In genomic region chr5:72314571-72315172, GRCh38 we compare ENCODE assay signal across 10 cellular contexts. TPM values are rescaled to one million over a fixed set of nuclear protein-coding genes. Genes with fewer than 3 reads are reported as not detected.
A peak's percentile ranks its signal among the peaks of the same experiment; 100 is the strongest.
DNase-seq lines count a peak whose midpoint lies in the region; ATAC-seq, FAIRE-seq and TF ChIP-seq lines count a peak whose summit lies in the region.
"Had no signal": no experiment of that assay in that cellular context is flagged by ENCODE, and none has a peak within 500 bp of the region (broad histone marks: within the 10 kb centered on the region; RNA-seq: fewer than 3 reads in every experiment).

No MANE protein-coding gene starts in this region.

- no peak for TF ChIP-seq EP300 in K562 (IDR thresholded peaks at IDR 0.05; ENCODE audit: low read length)

- H4K20me1 ChIP-seq in K562 (replicated peaks; ENCODE audit: control insufficient read depth, insufficient read depth, low read length) = no peaks in the 10 kb centered on the region

- H2BK5ac ChIP-seq in mesenchymal stem cell (ENCODE audit: low read depth, low read length, poor library complexity, severe bottlenecking) = no peak overlapping the region

- H3K79me2 ChIP-seq in K562 (ENCODE audit: control insufficient read depth, insufficient read depth, low read length) = peaks cover 72% of the 10 kb centered on the region

- H3K4ac ChIP-seq in mesenchymal stem cell (ENCODE audit: low read depth in 1 of 2, low read length in 2 of 2) = no peak overlapping the region

- H2AFZ ChIP-seq in K562 (ENCODE audit: low read depth, low read length) = no peak overlapping the region
- H2AFZ ChIP-seq in mesenchymal stem cell (ENCODE audit: low read depth, low read length) = no peak overlapping the region

- H2AK5ac ChIP-seq in mesenchymal stem cell (ENCODE audit: low read length, severe bottlenecking) = no peak overlapping the region

- no peak overlapping the region for H3K27ac ChIP-seq in K562 (ENCODE audit: extremely low read depth, low read depth, low read length)
- H3K27ac ChIP-seq in mesenchymal stem cell (ENCODE audit: low read length, poor library complexity, severe bottlenecking) = no peak overlapping the region
- H3K27ac ChIP-seq: KMS-11 had no signal

- H3K9ac ChIP-seq in K562 (ENCODE audit: insufficient read depth in 1 of 2, low read depth in 2 of 2, low read length in 2 of 2) = no peak overlapping the region; a peak in 1 of 4 replicates
- H3K9ac ChIP-seq in mesenchymal stem cell (ENCODE audit: low read length) = no peak overlapping the region
- H3K9ac ChIP-seq: KMS-11 had no signal

- no peaks in the 10 kb centered on the region for H3K27me3 ChIP-seq in K562 (ENCODE audit: control insufficient read depth in 2 of 2, insufficient read depth in 2 of 2, low read length in 2 of 2)
- H3K27me3 ChIP-seq in mesenchymal stem cell (ENCODE audit: control insufficient read depth in 1 of 2, insufficient read depth in 1 of 2, low read length in 2 of 2) = no peaks in the 10 kb centered on the region

- no peak overlapping the region for H3K23ac ChIP-seq in mesenchymal stem cell (ENCODE audit: low read length in 2 of 2)

- H2BK12ac ChIP-seq in mesenchymal stem cell (ENCODE audit: low read length in 2 of 2) = no peak overlapping the region

- H3K4me3 ChIP-seq in K562 = no peak overlapping the region
- H3K4me3 ChIP-seq in mesenchymal stem cell (ENCODE audit: insufficient read depth in 1 of 2, low read depth in 1 of 2, low read length in 2 of 2) = peak overlapping the region in 1 of 2 experiments; percentile 35

- peak; percentile 8 for DNase-seq in MV-4-11 (lab: John Stamatoyannopoulos, UW)
- peak in 2 of 4 experiments; percentile 23 to 46 for DNase-seq in K562 (ENCODE audit: extremely low read depth in 1 of 4, low spot score in 3 of 4)
- peak; percentile 57 for DNase-seq in mesenchymal stem cell
- DNase-seq in activated CD4-positive, alpha-beta memory T cell treated with anti-CD3 and anti-CD28 coated beads, Interleukin-2, amount 10 ng/mL, durations not matched to agents 7 days and 5 days = no peak
- no peak for DNase-seq in hypothalamus (lab: John Stamatoyannopoulos, UW)
- no peak for DNase-seq in GM13976 (ENCODE audit: low spot score)
- DNase-seq: activated T-cell treated with anti-CD3 and anti-CD28 coated beads, Interleukin-2, amount 50 U/mL, for 4 hours had no signal

- peaks cover 2 to 6% of the 10 kb centered on the region in 2 experiments; a peak in 4 of 5 replicates for H3K4me1 ChIP-seq in K562 (replicated peaks in 1 of 2; ENCODE audit: control insufficient read depth in 2 of 2, insufficient read depth in 2 of 2, low read length in 2 of 2)
- H3K4me1 ChIP-seq in mesenchymal stem cell (ENCODE audit: control insufficient read depth, insufficient read depth, low read depth, low read length) = no peaks in the 10 kb centered on the region

- H3K27me3 Mint-ChIP-seq in activated CD4-positive, alpha-beta memory T cell treated with anti-CD3 and anti-CD28 coated beads, Interleukin-2, amount 10 ng/mL, durations not matched to agents 7 days and 5 days = no peaks in the 10 kb centered on the region

- no peak overlapping the region for H3K14ac ChIP-seq in mesenchymal stem cell (ENCODE audit: low read length in 2 of 2)

- H3K18ac ChIP-seq in mesenchymal stem cell (ENCODE audit: low read depth in 1 of 2, low read length in 2 of 2) = no peak overlapping the region

- intact Hi-C loops in K562 (cut with micrococcal nuclease) = no loop called here

- H2BK120ac ChIP-seq in mesenchymal stem cell (ENCODE audit: low read depth, low read length) = no peak overlapping the region

- BruUV-seq in K562 (replicated peaks; lab: Mats Ljungman, UMichigan) = no TSS peak

- H3K36me3 ChIP-seq in K562 (ENCODE audit: control insufficient read depth, insufficient read depth, low read length) = peaks cover 77% of the 10 kb centered on the region
- H3K36me3 ChIP-seq in mesenchymal stem cell (ENCODE audit: control insufficient read depth in 1 of 2, insufficient read depth in 2 of 2, low read depth in 1 of 2, low read length in 2 of 2) = peaks cover 11 to 34% of the 10 kb centered on the region in 2 experiments

- H3K9me3 ChIP-seq in K562 (replicated peaks; ENCODE audit: control insufficient read depth, insufficient read depth, low read depth, low read length) = no peaks in the 10 kb centered on the region
- H3K9me3 ChIP-seq in mesenchymal stem cell (ENCODE audit: control insufficient read depth, low read length) = no peaks in the 10 kb centered on the region

- H3K4me1 Mint-ChIP-seq in activated CD4-positive, alpha-beta memory T cell treated with anti-CD3 and anti-CD28 coated beads, Interleukin-2, amount 10 ng/mL, durations not matched to agents 7 days and 5 days = peaks cover 31% of the 10 kb centered on the region

- H4K8ac ChIP-seq in mesenchymal stem cell (ENCODE audit: low read length) = no peak overlapping the region

- no peak for FAIRE-seq in K562 (lab: Jason Lieb, UNC)

- no peak overlapping the region for H2BK15ac ChIP-seq in mesenchymal stem cell (ENCODE audit: low read depth, poor library complexity, severe bottlenecking)

- ATAC-seq in K562 (peak; percentile 65), GM21528 (IDR thresholded peaks at IDR 0.05; ENCODE audit: low FRiP score, unreplicated experiment) (no peak)
- ATAC-seq: activated T-cell treated with anti-CD3 and anti-CD28 coated beads, Interleukin-2, amount 50 U/mL, for 4 hours had no signal

- no peaks in the 10 kb centered on the region for H3K9me3 Mint-ChIP-seq in activated CD4-positive, alpha-beta memory T cell treated with anti-CD3 and anti-CD28 coated beads, Interleukin-2, amount 10 ng/mL, durations not matched to agents 7 days and 5 days
- H3K9me3 Mint-ChIP-seq: activated T-cell treated with anti-CD3 and anti-CD28 coated beads, Interleukin-2, amount 50 U/mL, for 4 hours had no signal

- peaks cover 29% of the 10 kb centered on the region for H3K36me3 Mint-ChIP-seq in activated CD4-positive, alpha-beta memory T cell treated with anti-CD3 and anti-CD28 coated beads, Interleukin-2, amount 10 ng/mL, durations not matched to agents 7 days and 5 days (ENCODE audit: low read depth)

- no peak for TF ChIP-seq POLR2A in K562 (conservative IDR thresholded peaks at IDR 0.05)

- H3K4me2 ChIP-seq in K562 (ENCODE audit: insufficient read depth, low read length) (peak overlapping the region; percentile 43), mesenchymal stem cell (ENCODE audit: low read length, poor library complexity, severe bottlenecking) (no peak overlapping the region)
- H3K4me2 ChIP-seq: KMS-11 had no signal

- no peak for TF ChIP-seq RAD21 in K562 (CRISPR knock-in tag; conservative IDR thresholded peaks at IDR 0.05 in 1 of 2, IDR thresholded peaks at IDR 0.05 in 1 of 2)

- no peak overlapping the region for H3K4me3 Mint-ChIP-seq in activated CD4-positive, alpha-beta memory T cell treated with anti-CD3 and anti-CD28 coated beads, Interleukin-2, amount 10 ng/mL, durations not matched to agents 7 days and 5 days
- H3K4me3 Mint-ChIP-seq: activated T-cell treated with anti-CD3 and anti-CD28 coated beads, Interleukin-2, amount 50 U/mL, for 4 hours had no signal

- 83% methylated on average over 3 of the region's 3 CpGs for WGBS in K562 (ENCODE audit: insufficient coverage, low coverage, missing lambda C conversion rate)
- 95% methylated on average over 1 of the region's 3 CpGs for WGBS in mesenchymal stem cell

- H4K91ac ChIP-seq in mesenchymal stem cell (ENCODE audit: low read length) = no peak overlapping the region

- H3K79me1 ChIP-seq in mesenchymal stem cell (replicated peaks; ENCODE audit: low read length, poor library complexity, severe bottlenecking) = peaks cover 16% of the 10 kb centered on the region

- POLR2A ChIA-PET in K562 (lab: Yijun Ruan, JAX) = interaction anchor here (0.6 to 0.7 kb wide), 2 partner anchors 411 to 526 kb away, joined by 3 read pairs; no protein-coding TSS in a partner anchor
- POLR2A ChIA-PET in activated CD4-positive, alpha-beta memory T cell treated with anti-CD3 and anti-CD28 coated beads, Interleukin-2, amount 10 ng/mL, durations not matched to agents 7 days and 5 days (lab: Charles Lee) = no interaction called here

- H3K27ac Mint-ChIP-seq in activated CD4-positive, alpha-beta memory T cell treated with anti-CD3 and anti-CD28 coated beads, Interleukin-2, amount 10 ng/mL, durations not matched to agents 7 days and 5 days = no peak overlapping the region

- in situ Hi-C loops in K562 (cut with MboI) = loop anchor here (25.0 kb wide), 1 partner anchor 527 kb away; no protein-coding TSS in a partner anchor
- in situ Hi-C loops in GM13976 (cut with MboI; ENCODE audit: low sequenced_read_pairs, unreplicated experiment) = loop anchor here (25.0 kb wide), 1 partner anchor 527 kb away; no protein-coding TSS in a partner anchor

- CTCF ChIA-PET in K562 (lab: Yijun Ruan, JAX; ENCODE audit: low intra/inter-chr PET ratio) = no interaction called here
- CTCF ChIA-PET in activated CD4-positive, alpha-beta memory T cell treated with anti-CD3 and anti-CD28 coated beads, Interleukin-2, amount 10 ng/mL, durations not matched to agents 7 days and 5 days (lab: Charles Lee) = interaction anchor here (2.1 kb wide), 1 partner anchor 10 kb away, joined by 4 read pairs; no protein-coding TSS in a partner anchor

- peak; percentile 10; the same call in 1 of the 2 replicates for TF ChIP-seq CTCF in GM12874 (IDR thresholded peaks at IDR 0.05; ENCODE audit: insufficient read depth, low read depth, low read length)
- peak in 1 of 3 experiments; percentile 41; a peak in 2 of 6 replicates for TF ChIP-seq CTCF in K562 (IDR thresholded peaks at IDR 0.05 in 2 of 3, conservative IDR thresholded peaks at IDR 0.05 in 1 of 3; ENCODE audit: insufficient read depth in 2 of 3, low read depth in 1 of 3, low read length in 3 of 3)
- no peak for TF ChIP-seq CTCF in GM13976 (IDR thresholded peaks at IDR 0.05; ENCODE audit: borderline replicate concordance, control extremely low read depth, extremely low read depth, insufficient read depth, missing control alignments)

- H3K9me1 ChIP-seq in K562 (ENCODE audit: control insufficient read depth, insufficient read depth, low read length) = no peaks in the 10 kb centered on the region

RNA-seq across cellular contexts. Expression of gene MRPS27, which starts 5.4 kb away (rescaled TPM):
- total RNA-seq in K562 (2011; cell fraction: chromatin; rRNA removed; ENCODE audit: low replicate concordance) = 113 and 199 TPM in 2 replicates
- total RNA-seq in K562 (2011; cell fraction: nucleolus; rRNA removed) = 69.4 and 77.0 TPM in 2 replicates
- total RNA-seq in K562 (2011; cell fraction: nucleoplasm; rRNA removed) = 108 and 163 TPM in 2 replicates
- total RNA-seq in K562 (2014; rRNA removed) = 79.2 and 90.9 TPM in 2 replicates
- 127 and 130 TPM in 2 replicates for total RNA-seq in K562 (2014; rRNA removed; fragmentation: Illumina TruSeq; extraction: Trizol)
- total RNA-seq in K562 (2015; rRNA removed; fragmentation: Illumina TruSeq; extraction: Trizol) = 104 and 105 TPM in 2 replicates
- 96.7 and 97.6 TPM in 2 replicates for total RNA-seq in K562 (2021)
- polyA plus RNA-seq in K562 (2011; rRNA removed) = 118 and 144 TPM in 2 replicates
- polyA plus RNA-seq in K562 (2011; cell fraction: cytosol; rRNA removed) = 103 and 114 TPM in 2 replicates
- 77.8 and 78.9 TPM in 2 replicates for polyA plus RNA-seq in K562 (2011; cell fraction: nucleus; rRNA removed)
- 64.0 and 66.5 TPM in 2 replicates for polyA plus RNA-seq in K562 (2012)
- 111 and 125 TPM in 2 replicates for polyA plus RNA-seq in K562 (2014; fragmentation: Illumina TruSeq; extraction: Trizol)
- polyA plus RNA-seq in K562 (2014; fragmentation: Nextera tagmentation; extraction: Ambion mirVana) = 100 to 1,000 TPM; 106 to 122 TPM
- polyA plus RNA-seq in K562 (2014; rRNA removed) = 73.6 and 79.9 TPM in 2 replicates
- polyA minus RNA-seq in K562 (2011; rRNA and poly(A)+ RNA removed) = 143 and 145 TPM in 2 replicates
- 90.5 and 106 TPM in 2 replicates for polyA minus RNA-seq in K562 (2011; cell fraction: cytosol; rRNA and poly(A)+ RNA removed)
- 64.1 and 85.1 TPM in 2 replicates for polyA minus RNA-seq in K562 (2011; cell fraction: nucleus; rRNA and poly(A)+ RNA removed)
- 34.7 TPM for polyA plus RNA-seq in mesenchymal stem cell (2013, experiment 1 of 2)
- 34.6 TPM for polyA plus RNA-seq in mesenchymal stem cell (2013, experiment 2 of 2)
- 10 to 100 TPM; 34.5 to 41.1 TPM for total RNA-seq in activated CD4-positive, alpha-beta memory T cell treated with anti-CD3 and anti-CD28 coated beads, Interleukin-2, amount 10 ng/mL, durations not matched to agents 7 days and 5 days

RNA-seq across cellular contexts. Expression of gene PTCD2, which starts 5.5 kb away (rescaled TPM):
- total RNA-seq in K562 (2011; cell fraction: chromatin; rRNA removed; ENCODE audit: low replicate concordance) = 14.6 and 25.8 TPM in 2 replicates
- 9.7 and 10.5 TPM in 2 replicates for total RNA-seq in K562 (2011; cell fraction: nucleolus; rRNA removed)
- 15.5 and 22.9 TPM in 2 replicates for total RNA-seq in K562 (2011; cell fraction: nucleoplasm; rRNA removed)
- total RNA-seq in K562 (2014; rRNA removed) = 12.5 and 14.6 TPM in 2 replicates
- 18.3 and 19.4 TPM in 2 replicates for total RNA-seq in K562 (2014; rRNA removed; fragmentation: Illumina TruSeq; extraction: Trizol)
- total RNA-seq in K562 (2015; rRNA removed; fragmentation: Illumina TruSeq; extraction: Trizol) = 11.9 and 12.6 TPM in 2 replicates
- 18.7 and 20.6 TPM in 2 replicates for total RNA-seq in K562 (2021)
- 24.7 and 28.5 TPM in 2 replicates for polyA plus RNA-seq in K562 (2011; rRNA removed)
- 10.2 and 14.1 TPM in 2 replicates for polyA plus RNA-seq in K562 (2011; cell fraction: cytosol; rRNA removed)
- polyA plus RNA-seq in K562 (2011; cell fraction: nucleus; rRNA removed) = 19.5 and 27.6 TPM in 2 replicates
- polyA plus RNA-seq in K562 (2012) = 11.1 and 11.4 TPM in 2 replicates
- polyA plus RNA-seq in K562 (2014; fragmentation: Illumina TruSeq; extraction: Trizol) = 13.6 and 14.6 TPM in 2 replicates
- polyA plus RNA-seq in K562 (2014; fragmentation: Nextera tagmentation; extraction: Ambion mirVana) = 10 to 100 TPM; 18.6 to 19.6 TPM
- 14.1 and 18.8 TPM in 2 replicates for polyA plus RNA-seq in K562 (2014; rRNA removed)
- 26.3 and 26.7 TPM in 2 replicates for polyA minus RNA-seq in K562 (2011; rRNA and poly(A)+ RNA removed)
- polyA minus RNA-seq in K562 (2011; cell fraction: cytosol; rRNA and poly(A)+ RNA removed) = 8.0 and 8.8 TPM in 2 replicates
- polyA minus RNA-seq in K562 (2011; cell fraction: nucleus; rRNA and poly(A)+ RNA removed) = 14.4 and 18.4 TPM in 2 replicates
- 5.4 TPM for polyA plus RNA-seq in mesenchymal stem cell (2013, experiment 1 of 2)
- 4.9 TPM for polyA plus RNA-seq in mesenchymal stem cell (2013, experiment 2 of 2)
- 1 to 10 TPM; 7.5 to 8.4 TPM for total RNA-seq in activated CD4-positive, alpha-beta memory T cell treated with anti-CD3 and anti-CD28 coated beads, Interleukin-2, amount 10 ng/mL, durations not matched to agents 7 days and 5 days

Comparison
In these comparisons a context has a peak if more than half of its experiments do, and no peak if none do; other contexts are left out.
1. DNase-seq: peak in MV-4-11 (single experiment) and mesenchymal stem cell (single experiment); none in activated CD4-positive, alpha-beta memory T cell treated with anti-CD3 and anti-CD28 coated beads, Interleukin-2, amount 10 ng/mL, durations not matched to agents 7 days and 5 days (single experiment), hypothalamus (0 of 51) and GM13976 (single experiment).